ENCODE assay signal across 8 cellular contexts in genomic region chr12:48865441-48866290, GRCh38. TPM values are rescaled to one million over a fixed set of nuclear protein-coding genes. Genes with fewer than 3 reads are reported as not detected.
A peak's percentile ranks its signal among the peaks of the same experiment; 100 is the strongest.
DNase-seq lines count a peak whose midpoint lies in the region; ATAC-seq and TF ChIP-seq lines count a peak whose summit lies in the region.

Gene RND1 (minus strand): TSS chr12:48865870. CDS start chr12:48865767, 103 bp downstream.

- CTCF ChIA-PET in Caco-2 (lab: Charles Lee) = interaction anchor here (0.7 to 2.5 kb wide), 10 partner anchors 13 to 91 kb away, joined by 3 to 30 read pairs (median 4); partner anchors contain the start of genes ARF3 and DDX23

- peak within 1 kb of the TSS; percentile 71 for H3K56ac ChIP-seq in mesendoderm (ENCODE audit: low read length)

- peak within 1 kb of the TSS; percentile 80 for H3K27ac Mint-ChIP-seq in Caco-2 (ENCODE audit: unreplicated experiment)
- H3K27ac Mint-ChIP-seq in endodermal cell = peak within 1 kb of the TSS; percentile 88

- WGBS in endodermal cell (ENCODE audit: insufficient coverage in 1 of 2, insufficient read length in 1 of 2), 2 experiments = 1 to 3% methylated on average over 21 to 30 of the region's 30 CpGs
- WGBS in mesendoderm (ENCODE audit: extremely low coverage, insufficient coverage, low lambda C conversion rate) = no CpG with 5 or more reads among the region's 30 CpGs

- H2AK5ac ChIP-seq in mesendoderm (ENCODE audit: low read length) = no peak within 1 kb of the TSS

- intact Hi-C loops in Caco-2 (cut with micrococcal nuclease; ENCODE audit: unreplicated experiment) = loop anchor here (1.0 kb wide), 1 partner anchor 25 kb away; no protein-coding TSS in a partner anchor

- peak; percentile 83 for ATAC-seq in GM21367 (IDR thresholded peaks at IDR 0.05; ENCODE audit: unreplicated experiment)

- peak within 1 kb of the TSS; percentile 58 for H3K9ac ChIP-seq in endodermal cell (ENCODE audit: extremely low read depth, low read length, poor library complexity, severe bottlenecking)
- peak within 1 kb of the TSS; percentile 56 for H3K9ac ChIP-seq in mesendoderm (ENCODE audit: low read length)

- H3K4me3 Mint-ChIP-seq in Caco-2 (ENCODE audit: unreplicated experiment) (peak within 1 kb of the TSS; percentile 89), endodermal cell (peak within 1 kb of the TSS; percentile 90)

- no peak within 1 kb of the TSS for H3K23ac ChIP-seq in mesendoderm (ENCODE audit: low read length)

- H3K4me1 Mint-ChIP-seq in Caco-2 (ENCODE audit: low read depth, unreplicated experiment) = peaks cover 14% of the 10 kb centered on the region
- H3K4me1 Mint-ChIP-seq in endodermal cell = peaks cover 33% of the 10 kb centered on the region

- H3K4me1 ChIP-seq in Caco-2 = peaks cover 22% of the 10 kb centered on the region
- H3K4me1 ChIP-seq in endodermal cell (ENCODE audit: control insufficient read depth, insufficient read depth, low read length) = peaks cover 2% of the 10 kb centered on the region
- H3K4me1 ChIP-seq in mesendoderm (ENCODE audit: control insufficient read depth, low read depth, low read length) = no peaks in the 10 kb centered on the region

- H2BK15ac ChIP-seq in mesendoderm (replicated peaks; ENCODE audit: low read depth) = no peak within 1 kb of the TSS

- POLR2A ChIA-PET in Caco-2 (lab: Charles Lee) = interaction anchor here (0.6 to 3.2 kb wide), 13 partner anchors 9 to 174 kb away, joined by 3 to 49 read pairs (median 4); partner anchors contain the start of genes ADCY6, ARF3, DDX23 and FKBP11

- no peaks in the 10 kb centered on the region for H3K9me3 ChIP-seq in Caco-2
- H3K9me3 ChIP-seq in endodermal cell (ENCODE audit: control insufficient read depth, low read length) = no peaks in the 10 kb centered on the region

- peak; percentile 92 to 93 for DNase-seq in Caco-2
- peak; percentile 90 for DNase-seq in HT1080 (ENCODE audit: low read depth)
- peak; percentile 77 to 87 for DNase-seq in NOMO-1 (lab: John Stamatoyannopoulos, UW; ENCODE audit: unreplicated experiment in 2 of 2)
- peak; percentile 68 for DNase-seq in activated CD8-positive, alpha-beta memory T cell treated with anti-CD3 and anti-CD28 coated beads, Interleukin-2, amount 50 U/mL, for 24 hours (ENCODE audit: extremely low read depth)
- DNase-seq in endodermal cell = peak; percentile 99
- DNase-seq in mesendoderm = peak; percentile 97
- DNase-seq in stimulated activated CD8-positive, alpha-beta memory T cell treated with anti-CD3 and anti-CD28 coated beads, Interleukin-12 subunit alpha, Interleukin-12 subunit beta, amount 100 ng/mL, for 4 hours (ENCODE audit: low read depth) = peak; percentile 66

- H3K79me1 ChIP-seq in mesendoderm (ENCODE audit: low read length) = no peaks in the 10 kb centered on the region

- H3K36me3 ChIP-seq in Caco-2 (ENCODE audit: control insufficient read depth, insufficient read depth, low read length) (no peaks in the 10 kb centered on the region), endodermal cell (ENCODE audit: control insufficient read depth, insufficient read depth, low read length) (no peaks in the 10 kb centered on the region), mesendoderm (ENCODE audit: control insufficient read depth, insufficient read depth, low read length) (no peaks in the 10 kb centered on the region)

- no peaks in the 10 kb centered on the region for H3K27me3 Mint-ChIP-seq in Caco-2 (ENCODE audit: insufficient read depth, unreplicated experiment)
- H3K27me3 Mint-ChIP-seq in endodermal cell (ENCODE audit: insufficient read depth) = peaks cover 2% of the 10 kb centered on the region

- peaks cover 16% of the 10 kb centered on the region for H3K36me3 Mint-ChIP-seq in Caco-2 (ENCODE audit: insufficient read depth, unreplicated experiment)
- peaks cover 15% of the 10 kb centered on the region for H3K36me3 Mint-ChIP-seq in endodermal cell (ENCODE audit: low read depth)

- H3K27ac ChIP-seq in endodermal cell (ENCODE audit: low read depth, low read length) (no peak within 1 kb of the TSS), mesendoderm (ENCODE audit: low read depth, low read length) (no peak within 1 kb of the TSS)

- no peak within 1 kb of the TSS for H3K4ac ChIP-seq in mesendoderm (ENCODE audit: low read depth, low read length)

- peak in 1 of 2 experiments; percentile 13 for TF ChIP-seq CTCF in Caco-2 (IDR thresholded peaks at IDR 0.05; ENCODE audit: insufficient read depth in 1 of 2, low read depth in 1 of 2, low read length in 1 of 2, severe bottlenecking in 1 of 2, unreplicated experiment in 1 of 2)
- peak; percentile 39 for TF ChIP-seq CTCF in endodermal cell (conservative IDR thresholded peaks at IDR 0.05)

- H3K27me3 ChIP-seq in Caco-2 (replicated peaks; ENCODE audit: control insufficient read depth, insufficient read depth, low read length) = no peaks in the 10 kb centered on the region
- H3K27me3 ChIP-seq in endodermal cell (ENCODE audit: control insufficient read depth, insufficient read depth, low read length, poor library complexity, severe bottlenecking) = no peaks in the 10 kb centered on the region
- no peaks in the 10 kb centered on the region for H3K27me3 ChIP-seq in mesendoderm (ENCODE audit: insufficient read depth, low read length, poor library complexity)

- H3K4me3 ChIP-seq in Caco-2 (ENCODE audit: low read depth, low read length) (peak within 1 kb of the TSS; percentile 73), endodermal cell (ENCODE audit: low read length) (peak within 1 kb of the TSS; percentile 87), mesendoderm (ENCODE audit: low read length) (peak within 1 kb of the TSS; percentile 47)

- no peak within 1 kb of the TSS for H2BK5ac ChIP-seq in mesendoderm (ENCODE audit: low read length)

- H2BK120ac ChIP-seq in mesendoderm (ENCODE audit: low read depth, low read length) = no peak within 1 kb of the TSS

- H3K18ac ChIP-seq in mesendoderm (ENCODE audit: low read length) = no peak within 1 kb of the TSS

- no peak within 1 kb of the TSS for H4K8ac ChIP-seq in mesendoderm (ENCODE audit: low read depth, low read length)

- H3K79me2 ChIP-seq in mesendoderm (ENCODE audit: control insufficient read depth, insufficient read depth, low read length) = no peaks in the 10 kb centered on the region

- H3K9me3 Mint-ChIP-seq in Caco-2 (ENCODE audit: unreplicated experiment) (no peaks in the 10 kb centered on the region), endodermal cell (no peaks in the 10 kb centered on the region)

- H3K4me2 ChIP-seq in mesendoderm (ENCODE audit: low read length) = peak within 1 kb of the TSS; percentile 73

- H4K5ac ChIP-seq in mesendoderm (ENCODE audit: low read length) = no peak within 1 kb of the TSS

- TSS peak; percentile 55 for BruUV-seq in Caco-2 (replicated peaks; lab: Mats Ljungman, UMichigan)

RNA-seq across cellular contexts. Expression of gene RND1, which starts in this region (rescaled TPM):
- total RNA-seq in Caco-2 (2022) = 5.1 and 5.2 TPM in 2 replicates
- total RNA-seq in HT1080 (2014; rRNA removed; shearing (Covaris generic)) = 0.07 and 0.11 TPM in 2 replicates
- polyA plus RNA-seq in HT1080 (2015; cell fraction: cytosol; rRNA removed) = 0.41 and 0.60 TPM in 2 replicates
- 0.76 and 4.4 TPM in 2 replicates for polyA plus RNA-seq in HT1080 (2015; cell fraction: nucleus; rRNA removed)
- total RNA-seq in endodermal cell = 10 to 100 TPM; 10.7 to 18.9 TPM
- polyA plus RNA-seq in endodermal cell (2013, experiment 1 of 2) = 21.7 TPM
- 19.7 TPM for polyA plus RNA-seq in endodermal cell (2013, experiment 2 of 2)
- 0.76 TPM for polyA plus RNA-seq in mesendoderm (2013, experiment 1 of 2)
- 0.84 TPM for polyA plus RNA-seq in mesendoderm (2013, experiment 2 of 2)
